Comparison of ENCODE assay signal across 27 cellular contexts in genomic region chr15:40463279-40463678, GRCh38. TPM values are rescaled to one million over a fixed set of nuclear protein-coding genes. Genes with fewer than 3 reads are reported as not detected.
A peak's percentile ranks its signal among the peaks of the same experiment; 100 is the strongest.
DNase-seq lines count a peak whose midpoint lies in the region; ATAC-seq, FAIRE-seq and TF ChIP-seq lines count a peak whose summit lies in the region.
"Had no signal": no experiment of that assay in that cellular context is flagged by ENCODE, and none has a peak within 500 bp of the region (broad histone marks: within the 10 kb centered on the region; RNA-seq: fewer than 3 reads in every experiment).

No MANE protein-coding gene starts in this region.

- H4K20me1 ChIP-seq in K562 (replicated peaks; ENCODE audit: control insufficient read depth, insufficient read depth, low read length), result peaks cover 15% of the 10 kb centered on the region; the same call in 1 of the 2 replicates

- H3K4me2 ChIP-seq in K562 (ENCODE audit: insufficient read depth, low read length), result no peak overlapping the region
- H3K4me2 ChIP-seq: BLaER1 had no signal

- no peaks in the 10 kb centered on the region for H3K27me3 ChIP-seq in SJCRH30
- H3K27me3 ChIP-seq in K562 (ENCODE audit: control insufficient read depth in 2 of 2, insufficient read depth in 2 of 2, low read length in 2 of 2), result no peaks in the 10 kb centered on the region
- H3K27me3 ChIP-seq in skeletal muscle tissue (ENCODE audit: control insufficient read depth in 3 of 3, insufficient read depth in 3 of 3, low read length in 3 of 3), result no peaks in the 10 kb centered on the region
- H3K27me3 ChIP-seq in testis, result no peaks in the 10 kb centered on the region
- H3K27me3 ChIP-seq: BE2C, BLaER1 had no signal

- TF ChIP-seq POLR2A in K562 (conservative IDR thresholded peaks at IDR 0.05) (no peak), testis (IDR thresholded peaks at IDR 0.05) (no peak)

- no peaks in the 10 kb centered on the region for H3K9me3 Mint-ChIP-seq in stimulated activated effector memory CD8-positive, alpha-beta T cell treated with anti-CD3 and anti-CD28 coated beads, Interleukin-12 subunit alpha, Interleukin-12 subunit beta, amount 100 ng/mL, for 72 hours
- H3K9me3 Mint-ChIP-seq: CD14-positive monocyte; CD4-positive, alpha-beta memory T cell; CD4-positive, CD25-positive, alpha-beta regulatory T cell; CD8-positive, alpha-beta memory T cell had no signal

- WGBS in K562 (ENCODE audit: insufficient coverage, low coverage, missing lambda C conversion rate), result 69% methylated on average over 2 of the region's 2 CpGs
- WGBS in testis, 2 donors, result 94 to 96% methylated on average over 2 of the region's 2 CpGs

- peaks cover 5% of the 10 kb centered on the region for H3K36me3 ChIP-seq in SJCRH30
- peaks cover 92% of the 10 kb centered on the region for H3K36me3 ChIP-seq in K562 (ENCODE audit: control insufficient read depth, insufficient read depth, low read length)
- H3K36me3 ChIP-seq in skeletal muscle tissue (ENCODE audit: control insufficient read depth in 3 of 3, insufficient read depth in 3 of 3, low read length in 3 of 3), result peaks cover 35 to 49% (median 42%) of the 10 kb centered on the region in 3 donors
- H3K36me3 ChIP-seq in testis (ENCODE audit: low read depth, missing control alignments), result no peaks in the 10 kb centered on the region

- peaks cover 6% of the 10 kb centered on the region for H3K4me1 Mint-ChIP-seq in stimulated activated effector memory CD8-positive, alpha-beta T cell treated with anti-CD3 and anti-CD28 coated beads, Interleukin-12 subunit alpha, Interleukin-12 subunit beta, amount 100 ng/mL, for 72 hours

- FAIRE-seq in K562 (lab: Jason Lieb, UNC), result no peak
- FAIRE-seq: A204.1, GM12891, GM19239 had no signal

- no peak overlapping the region for H2AFZ ChIP-seq in K562 (ENCODE audit: low read depth, low read length)

- H3K79me2 ChIP-seq in K562 (ENCODE audit: control insufficient read depth, insufficient read depth, low read length), result peaks cover 10% of the 10 kb centered on the region; the same call in 2 of the 3 replicates

- in situ Hi-C loops in K562 (cut with MboI), result no loop called here

- no peak for TF ChIP-seq CTCF in K562 (IDR thresholded peaks at IDR 0.05 in 2 of 3, conservative IDR thresholded peaks at IDR 0.05 in 1 of 3; ENCODE audit: insufficient read depth in 2 of 3, low read depth in 1 of 3, low read length in 3 of 3)
- no peak for TF ChIP-seq CTCF in testis (IDR thresholded peaks at IDR 0.05)

- POLR2A ChIA-PET in K562 (lab: Yijun Ruan, JAX), result interaction anchor here (0.6 to 3.5 kb wide), 3 partner anchors 11 to 57 kb away, joined by 4 to 15 read pairs (median 4); no protein-coding TSS in a partner anchor

- H3K36me3 Mint-ChIP-seq in stimulated activated effector memory CD8-positive, alpha-beta T cell treated with anti-CD3 and anti-CD28 coated beads, Interleukin-12 subunit alpha, Interleukin-12 subunit beta, amount 100 ng/mL, for 72 hours, result peaks cover 29% of the 10 kb centered on the region

- peaks cover 17% of the 10 kb centered on the region for H3K4me1 ChIP-seq in SJCRH30
- H3K4me1 ChIP-seq in K562 (replicated peaks in 1 of 2; ENCODE audit: control insufficient read depth in 2 of 2, insufficient read depth in 2 of 2, low read length in 2 of 2), result peaks cover 11 to 31% of the 10 kb centered on the region in 2 experiments; a peak in 4 of 5 replicates
- peaks cover 0 to 10% (median 0%) of the 10 kb centered on the region in 3 donors for H3K4me1 ChIP-seq in skeletal muscle tissue (ENCODE audit: control insufficient read depth in 3 of 3, insufficient read depth in 3 of 3, low read length in 3 of 3)
- peaks cover 2% of the 10 kb centered on the region for H3K4me1 ChIP-seq in testis
- H3K4me1 ChIP-seq: BE2C had no signal

- no peak overlapping the region for H3K4me3 Mint-ChIP-seq in stimulated activated effector memory CD8-positive, alpha-beta T cell treated with anti-CD3 and anti-CD28 coated beads, Interleukin-12 subunit alpha, Interleukin-12 subunit beta, amount 100 ng/mL, for 72 hours
- H3K4me3 Mint-ChIP-seq: CD14-positive monocyte; CD4-positive, alpha-beta memory T cell; CD4-positive, CD25-positive, alpha-beta regulatory T cell; CD8-positive, alpha-beta memory T cell had no signal

- H3K4me3 ChIP-seq in SJCRH30, result no peak overlapping the region
- no peak overlapping the region for H3K4me3 ChIP-seq in K562
- H3K4me3 ChIP-seq in skeletal muscle tissue (ENCODE audit: low read length in 3 of 3), result no peak overlapping the region
- no peak overlapping the region for H3K4me3 ChIP-seq in testis
- H3K4me3 ChIP-seq: BLaER1 had no signal

- peaks cover 3% of the 10 kb centered on the region for H3K9me1 ChIP-seq in K562 (ENCODE audit: control insufficient read depth, insufficient read depth, low read length)

- H3K9ac ChIP-seq in K562 (ENCODE audit: insufficient read depth in 1 of 2, low read depth in 2 of 2, low read length in 2 of 2), result no peak overlapping the region
- peak overlapping the region in 2 of 3 donors; percentile 0 to 45 for H3K9ac ChIP-seq in skeletal muscle tissue (ENCODE audit: low read depth in 1 of 3, low read length in 3 of 3)
- H3K9ac ChIP-seq: BLaER1 had no signal

- H3K27ac Mint-ChIP-seq in stimulated activated effector memory CD8-positive, alpha-beta T cell treated with anti-CD3 and anti-CD28 coated beads, Interleukin-12 subunit alpha, Interleukin-12 subunit beta, amount 100 ng/mL, for 72 hours, result peak overlapping the region; percentile 48
- H3K27ac Mint-ChIP-seq: CD14-positive monocyte had no signal

- peak overlapping the region; percentile 53 for H3K27ac ChIP-seq in SJCRH30
- no peak overlapping the region for H3K27ac ChIP-seq in K562 (ENCODE audit: extremely low read depth, low read depth, low read length)
- H3K27ac ChIP-seq in skeletal muscle tissue (ENCODE audit: low read depth, low read length), result no peak overlapping the region
- H3K27ac ChIP-seq in testis, result no peak overlapping the region
- H3K27ac ChIP-seq: BLaER1 had no signal

- H3K9me3 ChIP-seq in SJCRH30 (replicated peaks) (no peaks in the 10 kb centered on the region), K562 (replicated peaks; ENCODE audit: control insufficient read depth, insufficient read depth, low read depth, low read length) (no peaks in the 10 kb centered on the region), skeletal muscle tissue (ENCODE audit: control insufficient read depth in 3 of 3, low read length in 3 of 3) (no peaks in the 10 kb centered on the region), testis (no peaks in the 10 kb centered on the region)
- H3K9me3 ChIP-seq: BE2C, BLaER1 had no signal

- TF ChIP-seq RAD21 in K562 (CRISPR knock-in tag; conservative IDR thresholded peaks at IDR 0.05 in 1 of 2, IDR thresholded peaks at IDR 0.05 in 1 of 2), result no peak

- TF ChIP-seq EP300 in K562 (IDR thresholded peaks at IDR 0.05; ENCODE audit: low read length), result no peak

- intact Hi-C loops in K562 (cut with micrococcal nuclease) (no loop called here), testis (cut with DNase I; ENCODE audit: low total_unique reads) (no loop called here)

- DNase-seq in SJCRH30, result no peak
- no peak for DNase-seq in K562 (ENCODE audit: extremely low read depth in 1 of 4, low spot score in 3 of 4)
- DNase-seq in stimulated activated effector memory CD8-positive, alpha-beta T cell treated with anti-CD3 and anti-CD28 coated beads, Interleukin-12 subunit alpha, Interleukin-12 subunit beta, amount 100 ng/mL, for 72 hours (ENCODE audit: low spot score in 2 of 2), result no peak
- DNase-seq in testis, result no peak
- no peak for DNase-seq in GM03348 (ENCODE audit: low spot score)
- DNase-seq: 8988T; ACHN; BE2C; C1 segment of cervical spinal cord; CD4-positive, alpha-beta memory T cell; CD4-positive, CD25-positive, alpha-beta regulatory T cell; CD8-positive, alpha-beta memory T cell; COR-L47; DMS 273 treated with DMSO at 0.1 percent for 48 hours; DMS153; DMS53; DMS79; DND-41; EL; GDM1 had no signal

- CTCF ChIA-PET in K562 (lab: Yijun Ruan, JAX; ENCODE audit: low intra/inter-chr PET ratio), result no interaction called here

- ATAC-seq in K562 (no peak), HG03039 (IDR thresholded peaks at IDR 0.05; ENCODE audit: unreplicated experiment) (no peak)
- no peak for ATAC-seq in stimulated activated effector memory CD8-positive, alpha-beta T cell treated with anti-CD3 and anti-CD28 coated beads, Interleukin-12 subunit alpha, Interleukin-12 subunit beta, amount 100 ng/mL, for 72 hours

- BruUV-seq in K562 (replicated peaks; lab: Mats Ljungman, UMichigan), result no TSS peak

RNA-seq across cellular contexts. Expression of gene CHST14, which starts 7.5 kb away (rescaled TPM):
- 36.7 and 39.4 TPM in 2 replicates for total RNA-seq in SJCRH30 (2014; rRNA removed; shearing (Covaris generic))
- total RNA-seq in K562 (2011; cell fraction: chromatin; rRNA removed; ENCODE audit: low replicate concordance), result 4.2 and 14.3 TPM in 2 replicates
- 18.7 and 22.0 TPM in 2 replicates for total RNA-seq in K562 (2011; cell fraction: nucleolus; rRNA removed)
- 17.9 and 21.1 TPM in 2 replicates for total RNA-seq in K562 (2011; cell fraction: nucleoplasm; rRNA removed)
- total RNA-seq in K562 (2014; rRNA removed) (4.0 and 5.6 TPM in 2 replicates), K562 (2014; rRNA removed; fragmentation: Illumina TruSeq; extraction: Trizol) (2.3 and 2.5 TPM in 2 replicates), K562 (2015; rRNA removed; fragmentation: Illumina TruSeq; extraction: Trizol) (4.6 TPM in 2 replicates), K562 (2021) (11.2 and 12.1 TPM in 2 replicates), skeletal muscle tissue (6.8 TPM), testis (10 to 100 TPM in 1 of 2 donors, 1 to 10 TPM in 1; 5.4 to 13.0 TPM)
- polyA plus RNA-seq in K562 (2011; rRNA removed) (4.5 and 6.4 TPM in 2 replicates), K562 (2014; fragmentation: Illumina TruSeq; extraction: Trizol) (6.3 and 7.5 TPM in 2 replicates), K562 (2014; fragmentation: Nextera tagmentation; extraction: Ambion mirVana) (1 to 10 TPM; 1.6 to 2.3 TPM), K562 (2014; rRNA removed) (3.9 and 4.8 TPM in 2 replicates), testis (ENCODE audit: insufficient read depth, low read depth, low replicate concordance) (16.7 TPM)
- 6.6 and 8.1 TPM in 2 replicates for polyA plus RNA-seq in K562 (2011; cell fraction: cytosol; rRNA removed)
- polyA plus RNA-seq in K562 (2011; cell fraction: nucleus; rRNA removed), result 4.8 and 5.2 TPM in 2 replicates
- 12.0 and 17.1 TPM in 2 replicates for polyA plus RNA-seq in K562 (2012)
- 3.1 TPM in 2 replicates for polyA minus RNA-seq in K562 (2011; rRNA and poly(A)+ RNA removed)
- polyA minus RNA-seq in K562 (2011; cell fraction: cytosol; rRNA and poly(A)+ RNA removed), result 6.2 and 11.7 TPM in 2 replicates
- polyA minus RNA-seq in K562 (2011; cell fraction: nucleus; rRNA and poly(A)+ RNA removed), result 2.7 and 3.8 TPM in 2 replicates

RNA-seq across cellular contexts. Expression of gene BAHD1, which starts 22.5 kb away (rescaled TPM):
- total RNA-seq in SJCRH30 (2014; rRNA removed; shearing (Covaris generic)), result 10.9 and 11.0 TPM in 2 replicates
- total RNA-seq in K562 (2011; cell fraction: chromatin; rRNA removed; ENCODE audit: low replicate concordance), result 30.6 and 63.4 TPM in 2 replicates
- total RNA-seq in K562 (2011; cell fraction: nucleolus; rRNA removed), result 33.2 and 38.7 TPM in 2 replicates
- 31.7 and 43.1 TPM in 2 replicates for total RNA-seq in K562 (2011; cell fraction: nucleoplasm; rRNA removed)
- 15.2 and 20.8 TPM in 2 replicates for total RNA-seq in K562 (2014; rRNA removed)
- total RNA-seq in K562 (2014; rRNA removed; fragmentation: Illumina TruSeq; extraction: Trizol), result 9.7 and 10.3 TPM in 2 replicates
- total RNA-seq in K562 (2015; rRNA removed; fragmentation: Illumina TruSeq; extraction: Trizol), result 11.5 and 12.3 TPM in 2 replicates
- total RNA-seq in K562 (2021), result 33.6 and 38.5 TPM in 2 replicates
- polyA plus RNA-seq in K562 (2011; rRNA removed), result 9.7 and 10.6 TPM in 2 replicates
- 9.1 and 16.4 TPM in 2 replicates for polyA plus RNA-seq in K562 (2011; cell fraction: cytosol; rRNA removed)
- polyA plus RNA-seq in K562 (2011; cell fraction: nucleus; rRNA removed), result 27.1 and 43.2 TPM in 2 replicates
- 24.0 and 25.8 TPM in 2 replicates for polyA plus RNA-seq in K562 (2012)
- 18.4 and 26.4 TPM in 2 replicates for polyA plus RNA-seq in K562 (2014; fragmentation: Illumina TruSeq; extraction: Trizol)
- under 1 TPM; 0.55 to 0.80 TPM for polyA plus RNA-seq in K562 (2014; fragmentation: Nextera tagmentation; extraction: Ambion mirVana)
- 19.0 and 19.4 TPM in 2 replicates for polyA plus RNA-seq in K562 (2014; rRNA removed)
- 7.1 and 10.0 TPM in 2 replicates for polyA minus RNA-seq in K562 (2011; rRNA and poly(A)+ RNA removed)
- polyA minus RNA-seq in K562 (2011; cell fraction: cytosol; rRNA and poly(A)+ RNA removed), result 12.7 TPM in 2 replicates
- polyA minus RNA-seq in K562 (2011; cell fraction: nucleus; rRNA and poly(A)+ RNA removed), result 10.5 and 12.2 TPM in 2 replicates
- 9.4 TPM for total RNA-seq in skeletal muscle tissue
- 10 to 100 TPM; 52.0 to 53.9 TPM for total RNA-seq in testis
- 47.9 TPM for polyA plus RNA-seq in testis (ENCODE audit: insufficient read depth, low read depth, low replicate concordance)

RNA-seq across cellular contexts. Expression of gene IVD, which starts 57.7 kb away (rescaled TPM):
- total RNA-seq in SJCRH30 (2014; rRNA removed; shearing (Covaris generic)), result 34.9 and 36.7 TPM in 2 replicates
- total RNA-seq in K562 (2011; cell fraction: chromatin; rRNA removed; ENCODE audit: low replicate concordance), result 26.5 and 47.8 TPM in 2 replicates
- total RNA-seq in K562 (2011; cell fraction: nucleolus; rRNA removed), result 16.8 and 18.7 TPM in 2 replicates
- 20.5 and 23.3 TPM in 2 replicates for total RNA-seq in K562 (2011; cell fraction: nucleoplasm; rRNA removed)
- total RNA-seq in K562 (2014; rRNA removed) (2.5 and 3.0 TPM in 2 replicates), K562 (2014; rRNA removed; fragmentation: Illumina TruSeq; extraction: Trizol) (2.2 and 2.4 TPM in 2 replicates), K562 (2015; rRNA removed; fragmentation: Illumina TruSeq; extraction: Trizol) (1.5 and 2.0 TPM in 2 replicates), K562 (2021) (3.6 and 5.6 TPM in 2 replicates), skeletal muscle tissue (33.4 TPM), testis (10 to 100 TPM; 79.1 to 94.7 TPM)
- polyA plus RNA-seq in K562 (2011; rRNA removed) (4.5 and 6.9 TPM in 2 replicates), K562 (2014; fragmentation: Illumina TruSeq; extraction: Trizol) (1.1 and 1.4 TPM in 2 replicates), K562 (2014; fragmentation: Nextera tagmentation; extraction: Ambion mirVana) (under 1 TPM; 0.15 to 0.45 TPM), K562 (2014; rRNA removed) (2.9 and 3.5 TPM in 2 replicates), testis (ENCODE audit: insufficient read depth, low read depth, low replicate concordance) (88.7 TPM)
- polyA plus RNA-seq in K562 (2011; cell fraction: cytosol; rRNA removed), result 2.1 and 4.2 TPM in 2 replicates
- 10.5 and 14.0 TPM in 2 replicates for polyA plus RNA-seq in K562 (2011; cell fraction: nucleus; rRNA removed)
- 1.4 and 3.7 TPM in 2 replicates for polyA plus RNA-seq in K562 (2012)
- polyA minus RNA-seq in K562 (2011; rRNA and poly(A)+ RNA removed), result 5.8 and 10.9 TPM in 2 replicates
- 3.1 and 4.5 TPM in 2 replicates for polyA minus RNA-seq in K562 (2011; cell fraction: cytosol; rRNA and poly(A)+ RNA removed)
- 4.6 and 6.7 TPM in 2 replicates for polyA minus RNA-seq in K562 (2011; cell fraction: nucleus; rRNA and poly(A)+ RNA removed)

Comparison
In these comparisons a context has a peak if more than half of its experiments do, and no peak if none do; other contexts are left out.
1. H3K9ac ChIP-seq: peak in skeletal muscle tissue (2 of 3); none in K562 (0 of 2).